ENCODE assay signal across 24 cellular contexts in genomic region chr12:47412837-47413236, GRCh38.
"Had no signal": no experiment of that assay in that cellular context is flagged by ENCODE, and none has a peak within 500 bp of the region (broad histone marks: within the 10 kb centered on the region; RNA-seq: fewer than 3 reads in every experiment).

No MANE protein-coding gene starts in this region.

- H3K27ac ChIP-seq: breast epithelium, dorsolateral prefrontal cortex, left lung, neural progenitor cell, upper lobe of left lung had no signal

- H3K9me3 ChIP-seq: breast epithelium, left lung, thoracic aorta, upper lobe of left lung had no signal

- H3K4me3 Mint-ChIP-seq: activated B cell treated with CpG ODN at 0.5 μM for 24 hours; central memory CD8-positive, alpha-beta T cell; effector memory CD8-positive, alpha-beta T cell; naive B cell; neural progenitor cell; stimulated activated memory B cell treated with anti-CD40 and anti-IgM and Interleukin-4, amounts not matched to agents 10 μg/mL and 1 μg/mL and 100 μg/mL, for 72 hours had no signal

- H3K36me3 ChIP-seq: breast epithelium, left lung, neural progenitor cell, thoracic aorta, upper lobe of left lung had no signal

- ATAC-seq: effector memory CD8-positive, alpha-beta T cell; esophagus mucosa; left lung; sciatic nerve; stimulated activated memory B cell treated with anti-CD40 and anti-IgM and Interleukin-4, amounts not matched to agents 10 μg/mL and 1 μg/mL and 100 μg/mL, for 72 hours had no signal

- DNase-seq: activated B cell treated with CpG ODN at 0.5 μM for 24 hours; activated CD4-positive, alpha-beta T cell treated with anti-CD3 and anti-CD28 coated beads for 4 hours; activated CD8-positive, alpha-beta memory T cell treated with anti-CD3 and anti-CD28 coated beads, Interleukin-2, amount 50 U/mL, for 48 hours; activated naive CD4-positive, alpha-beta T cell treated with Interleukin-2 at 50 U/mL for 16 hours; amniotic stem cell; dorsolateral prefrontal cortex; effector memory CD8-positive, alpha-beta T cell; foreskin melanocyte; kidney glomerular epithelial cell; left lung; naive B cell; posterior cingulate gyrus; stimulated activated CD4-positive, alpha-beta T cell treated with anti-CD3 and anti-CD28 coated beads, Interleukin-15, amount 100 ng/mL, for 24 hours; upper lobe of left lung had no signal

- H3K27ac Mint-ChIP-seq: activated B cell treated with CpG ODN at 0.5 μM for 24 hours; activated T-helper 2 cell treated with anti-CD3 and anti-CD28 coated beads, Interferon-gamma antibody, Interleukin-2, Interleukin-4, amounts not matched to agents 10 μg/mL and 5 μg/mL and 100 μg/mL, durations not matched to agents 14 hours and 24 hours and 36 hours; neural progenitor cell had no signal

- H3K27me3 ChIP-seq: breast epithelium, left lung, neural progenitor cell, upper lobe of left lung had no signal

- H3K27me3 Mint-ChIP-seq: activated B cell treated with CpG ODN at 0.5 μM for 24 hours; central memory CD8-positive, alpha-beta T cell; effector memory CD8-positive, alpha-beta T cell; stimulated activated memory B cell treated with anti-CD40 and anti-IgM and Interleukin-4, amounts not matched to agents 10 μg/mL and 1 μg/mL and 100 μg/mL, for 72 hours had no signal

- H3K9me3 Mint-ChIP-seq: activated B cell treated with CpG ODN at 0.5 μM for 24 hours; activated T-helper 2 cell treated with anti-CD3 and anti-CD28 coated beads, Interferon-gamma antibody, Interleukin-2, Interleukin-4, amounts not matched to agents 10 μg/mL and 5 μg/mL and 100 μg/mL, durations not matched to agents 14 hours and 24 hours and 36 hours; central memory CD8-positive, alpha-beta T cell; effector memory CD8-positive, alpha-beta T cell; naive B cell; stimulated activated memory B cell treated with anti-CD40 and anti-IgM and Interleukin-4, amounts not matched to agents 10 μg/mL and 1 μg/mL and 100 μg/mL, for 72 hours had no signal

- H3K4me1 ChIP-seq: breast epithelium had no signal

- H3K4me3 ChIP-seq: breast epithelium, dorsolateral prefrontal cortex, left lung, lung, neural progenitor cell, smooth muscle cell, thoracic aorta, upper lobe of left lung had no signal

- H3K36me3 Mint-ChIP-seq: naive B cell, neural progenitor cell had no signal
